ENCODE assay signal across 1 cellular context in genomic region chr2:209321581-209321980, GRCh38.
A peak's percentile ranks its signal among the peaks of the same experiment; 100 is the strongest.
TF ChIP-seq lines count a peak whose summit lies in the region.

No MANE protein-coding gene starts in this region.

TF ChIP-seq in H1, 55 proteins besides CTCF, POLR2A, EP300 and RAD21:
- TF ChIP-seq ATF2 (IDR thresholded peaks at IDR 0.05; ENCODE audit: low read length) (peak; percentile 70; the same call in 1 of the 2 replicates), POLR2AphosphoS5 (IDR thresholded peaks at IDR 0.05; ENCODE audit: low read depth, low read length) (peak; percentile 67), SP4 (IDR thresholded peaks at IDR 0.05; ENCODE audit: low read length) (no peak), TEAD4 (IDR thresholded peaks at IDR 0.05; ENCODE audit: low read depth, low read length) (no peak)
